Comparison of ENCODE assay signal across 1 cellular context in the genomic region with DNA sequence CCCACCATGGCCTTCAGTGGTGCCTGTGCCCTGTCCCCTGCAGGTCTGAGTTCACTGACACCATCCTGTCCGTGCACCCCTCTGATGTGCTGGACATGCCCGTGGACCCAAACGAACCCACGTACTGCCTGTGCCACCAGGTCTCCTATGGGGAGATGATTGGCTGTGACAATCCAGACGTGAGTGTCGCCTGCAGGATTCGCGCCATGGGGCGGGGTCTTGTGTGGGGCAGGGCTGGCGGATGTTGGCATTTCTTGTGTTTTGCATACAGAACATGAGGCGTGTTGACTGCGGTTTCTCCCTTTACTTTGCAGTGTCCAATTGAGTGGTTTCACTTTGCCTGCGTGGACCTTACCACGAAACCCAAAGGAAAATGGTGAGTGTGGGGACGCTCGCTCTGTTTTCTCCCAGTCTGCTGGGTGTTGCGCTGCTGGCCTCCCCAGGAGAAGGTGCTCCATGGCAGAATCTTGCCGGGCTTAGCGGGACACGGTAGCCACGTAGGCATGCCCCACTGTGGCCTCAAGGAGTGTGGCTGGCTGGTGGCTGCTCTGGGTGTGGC.
TF ChIP-seq lines count a peak whose summit lies in the region.

No MANE protein-coding gene starts in this region.

TF ChIP-seq in H1, 55 proteins besides CTCF, POLR2A, EP300 and RAD21:
- TF ChIP-seq BRCA1 (IDR thresholded peaks at IDR 0.05; ENCODE audit: low read depth, low read length): no peak
- no peak for TF ChIP-seq POLR2AphosphoS5 (IDR thresholded peaks at IDR 0.05; ENCODE audit: low read depth, low read length)
- TF ChIP-seq RNF2 (IDR thresholded peaks at IDR 0.05; ENCODE audit: borderline replicate concordance, low read depth, low read length, missing control alignments, poor library complexity, severe bottlenecking): no peak
- TF ChIP-seq, protein P1, sequence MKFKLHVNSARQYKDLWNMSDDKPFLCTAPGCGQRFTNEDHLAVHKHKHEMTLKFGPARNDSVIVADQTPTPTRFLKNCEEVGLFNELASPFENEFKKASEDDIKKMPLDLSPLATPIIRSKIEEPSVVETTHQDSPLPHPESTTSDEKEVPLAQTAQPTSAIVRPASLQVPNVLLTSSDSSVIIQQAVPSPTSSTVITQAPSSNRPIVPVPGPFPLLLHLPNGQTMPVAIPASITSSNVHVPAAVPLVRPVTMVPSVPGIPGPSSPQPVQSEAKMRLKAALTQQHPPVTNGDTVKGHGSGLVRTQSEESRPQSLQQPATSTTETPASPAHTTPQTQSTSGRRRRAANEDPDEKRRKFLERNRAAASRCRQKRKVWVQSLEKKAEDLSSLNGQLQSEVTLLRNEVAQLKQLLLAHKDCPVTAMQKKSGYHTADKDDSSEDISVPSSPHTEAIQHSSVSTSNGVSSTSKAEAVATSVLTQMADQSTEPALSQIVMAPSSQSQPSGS (IDR thresholded peaks at IDR 0.05; ENCODE audit: low read length): no peak
- TF ChIP-seq TEAD4 (IDR thresholded peaks at IDR 0.05; ENCODE audit: low read depth, low read length): no peak
- no peak for TF ChIP-seq TBP (IDR thresholded peaks at IDR 0.05; ENCODE audit: low read depth, low read length)
- no peak for TF ChIP-seq KDM4A (IDR thresholded peaks at IDR 0.05; ENCODE audit: low read depth, low read length, severe bottlenecking)
- no peak for TF ChIP-seq NRF1 (IDR thresholded peaks at IDR 0.05; ENCODE audit: low read depth, low read length)
- no peak for TF ChIP-seq RXRA (IDR thresholded peaks at IDR 0.05; ENCODE audit: insufficient read depth, low read depth, low read length)
- TF ChIP-seq YY1 (IDR thresholded peaks at IDR 0.05; ENCODE audit: low read depth, low read length): no peak
- TF ChIP-seq CREB1 (IDR thresholded peaks at IDR 0.05): no peak
- no peak for TF ChIP-seq TAF1 (IDR thresholded peaks at IDR 0.05; ENCODE audit: low read depth, low read length)
- TF ChIP-seq SIX5 (IDR thresholded peaks at IDR 0.05; ENCODE audit: low read depth, low read length): no peak
- no peak for TF ChIP-seq POU5F1 (IDR thresholded peaks at IDR 0.05; ENCODE audit: low read depth, low read length)
- TF ChIP-seq RBBP5 (IDR thresholded peaks at IDR 0.05; ENCODE audit: borderline replicate concordance, low read depth, low read length): no peak
